8 cellular contexts compared by ENCODE assay signal in the genomic region with DNA sequence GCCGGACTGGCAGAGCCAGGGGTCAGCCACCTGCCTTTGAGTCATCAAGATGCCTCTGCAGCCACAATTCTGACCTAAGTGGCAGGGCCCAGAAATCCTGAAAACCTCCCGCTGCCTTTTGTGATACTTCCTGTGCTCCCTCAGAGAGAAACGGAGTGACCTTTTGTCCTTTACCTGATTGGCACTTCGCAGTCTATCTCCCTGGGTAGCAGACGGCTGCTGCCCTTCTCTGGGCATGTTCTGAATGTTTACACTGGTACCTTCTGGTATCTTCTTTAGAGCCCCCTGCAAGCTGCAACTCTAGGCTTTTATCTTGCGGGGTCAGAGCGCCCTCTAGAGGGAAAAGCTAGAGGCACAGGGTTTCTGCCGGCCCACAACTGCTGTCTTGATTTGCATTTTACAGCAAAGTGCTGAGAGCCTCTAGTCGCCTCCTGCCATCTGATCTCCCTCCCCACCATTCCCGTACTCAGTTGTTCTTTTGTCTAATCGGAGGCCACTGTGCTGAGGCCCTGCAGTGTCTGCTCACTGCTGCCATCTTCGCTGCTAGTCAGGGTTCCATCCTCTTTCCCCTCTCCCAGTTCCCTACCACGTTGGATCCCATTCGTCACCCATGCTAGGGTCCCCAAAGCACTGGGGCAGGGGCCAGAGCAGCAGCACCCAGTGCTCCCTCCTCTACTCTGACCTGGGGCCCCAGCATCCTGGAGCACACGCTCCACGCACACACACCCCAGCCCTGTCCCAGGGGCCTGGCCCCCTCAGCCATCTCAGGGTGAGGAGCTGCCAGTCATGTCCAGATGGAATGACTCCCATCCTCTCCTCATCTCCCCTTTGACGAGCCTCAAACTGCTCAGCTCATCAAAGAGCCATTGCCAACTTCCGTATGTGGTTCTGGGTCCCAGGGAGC. TPM values are rescaled to one million over a fixed set of nuclear protein-coding genes. Genes with fewer than 3 reads are reported as not detected.
DNase-seq lines count a peak whose midpoint lies in the region; ATAC-seq and TF ChIP-seq lines count a peak whose summit lies in the region.

No MANE protein-coding gene starts in this region.

- CTCF ChIA-PET in OCI-LY7 (lab: Charles Lee; ENCODE audit: unreplicated experiment), result interaction anchor here (0.6 to 1.0 kb wide), 2 partner anchors 12 to 472 kb away, joined by 3 read pairs; no protein-coding TSS in a partner anchor
- CTCF ChIA-PET in naive thymus-derived CD4-positive, alpha-beta T cell (lab: Charles Lee), result interaction anchor here (0.6 to 0.8 kb wide), 2 partner anchors 16 to 77 kb away, joined by 3 read pairs; no protein-coding TSS in a partner anchor

- peak; percentile 96 for TF ChIP-seq CTCF in OCI-LY7 (conservative IDR thresholded peaks at IDR 0.05; ENCODE audit: low read length)

- intact Hi-C loops in OCI-LY7 (cut with micrococcal nuclease; ENCODE audit: unreplicated experiment), result loop anchor here (1.0 to 5.0 kb wide), 3 partner anchors 39 to 347 kb away; no protein-coding TSS in a partner anchor
- intact Hi-C loops in naive thymus-derived CD4-positive, alpha-beta T cell (cut with micrococcal nuclease), result loop anchor here (1.0 to 5.0 kb wide), 3 partner anchors 39 to 347 kb away; no protein-coding TSS in a partner anchor

- DNase-seq in CD1c-positive myeloid dendritic cell (ENCODE audit: extremely low spot score) (peak; percentile 35), HS-5 (ENCODE audit: low read depth) (peak; percentile 73), OCI-LY7 (ENCODE audit: low spot score) (peak; percentile 77), activated T-cell treated with anti-CD3 and anti-CD28 coated beads for 48 hours (ENCODE audit: low read depth) (peak; percentile 46), erythroblast (lab: John Stamatoyannopoulos, UW) (peak; percentile 65 to 82)
- peak; percentile 24 to 58 (median 39) for DNase-seq in naive thymus-derived CD4-positive, alpha-beta T cell
- DNase-seq in stimulated activated naive CD8-positive, alpha-beta T cell treated with anti-CD3 and anti-CD28 coated beads, Interleukin-15, Interleukin-2, amounts not matched to agents 100 U/mL and 50 U/mL, for 24 hours, result peak; percentile 66

- peaks cover 6% of the 10 kb centered on the region for H3K4me1 ChIP-seq in OCI-LY7 (ENCODE audit: insufficient read depth, low read length, poor library complexity, severe bottlenecking)
- H3K4me1 ChIP-seq in naive thymus-derived CD4-positive, alpha-beta T cell (ENCODE audit: control insufficient read depth in 2 of 2, insufficient read depth in 2 of 2, low read length in 2 of 2), result no peaks in the 10 kb centered on the region

- H3K9me3 ChIP-seq in OCI-LY7 (ENCODE audit: low read length), result no peaks in the 10 kb centered on the region
- H3K9me3 ChIP-seq in naive thymus-derived CD4-positive, alpha-beta T cell (ENCODE audit: control insufficient read depth in 2 of 3, low read length in 3 of 3), result no peaks in the 10 kb centered on the region

- H3K4me3 Mint-ChIP-seq in naive thymus-derived CD4-positive, alpha-beta T cell, result no peak overlapping the region

- peak; percentile 48 for ATAC-seq in naive thymus-derived CD4-positive, alpha-beta T cell
- ATAC-seq in stimulated activated naive CD8-positive, alpha-beta T cell treated with anti-CD3 and anti-CD28 coated beads, Interleukin-15, Interleukin-2, amounts not matched to agents 100 U/mL and 50 U/mL, for 24 hours, result peak; percentile 29
- ATAC-seq in HG03280 (IDR thresholded peaks at IDR 0.05; ENCODE audit: unreplicated experiment), result no peak

- no peak for TF ChIP-seq POLR2A in erythroblast (IDR thresholded peaks at IDR 0.05; ENCODE audit: low read length)

- peak overlapping the region; percentile 10; the same call in 1 of the 2 replicates for H3K4me2 ChIP-seq in OCI-LY7 (ENCODE audit: low read length)

- no peaks in the 10 kb centered on the region for H3K79me2 ChIP-seq in OCI-LY7 (ENCODE audit: insufficient read depth, low read depth, low read length)

- BruUV-seq in OCI-LY7 (replicated peaks; lab: Mats Ljungman, UMichigan), result no TSS peak

- no peak overlapping the region for H3K27ac ChIP-seq in OCI-LY7 (ENCODE audit: low read depth, low read length, poor library complexity, severe bottlenecking)
- no peak overlapping the region for H3K27ac ChIP-seq in naive thymus-derived CD4-positive, alpha-beta T cell (ENCODE audit: low read depth, low read length)

- H3K9me2 ChIP-seq in OCI-LY7 (ENCODE audit: insufficient read depth, low read length), result no peaks in the 10 kb centered on the region

- H3K27me3 Mint-ChIP-seq in naive thymus-derived CD4-positive, alpha-beta T cell, result no peaks in the 10 kb centered on the region

- H4K20me1 ChIP-seq in OCI-LY7 (ENCODE audit: insufficient read depth, low read length), result no peaks in the 10 kb centered on the region

- H3K4me3 ChIP-seq in OCI-LY7 (ENCODE audit: low read depth, low read length, poor library complexity, severe bottlenecking), result no peak overlapping the region
- H3K4me3 ChIP-seq in naive thymus-derived CD4-positive, alpha-beta T cell (ENCODE audit: low read length), result no peak overlapping the region

- peaks cover 0 to 27% (median 3%) of the 10 kb centered on the region in 5 donors for H3K36me3 Mint-ChIP-seq in naive thymus-derived CD4-positive, alpha-beta T cell

- peaks cover 39% of the 10 kb centered on the region; the same call in 1 of the 2 replicates for H3K36me3 ChIP-seq in OCI-LY7 (ENCODE audit: insufficient read depth, low read length)
- H3K36me3 ChIP-seq in naive thymus-derived CD4-positive, alpha-beta T cell (ENCODE audit: control insufficient read depth in 2 of 3, insufficient read depth in 3 of 3, low read length in 3 of 3), result peaks cover 0 to 47% (median 0%) of the 10 kb centered on the region in 3 experiments

- H3K27ac Mint-ChIP-seq in naive thymus-derived CD4-positive, alpha-beta T cell, result peak overlapping the region in 6 of 9 donors; percentile 5 to 48 (median 24)

- POLR2A ChIA-PET in OCI-LY7 (lab: Charles Lee), result interaction anchor here (0.6 kb wide), 1 partner anchor 363 kb away, joined by 3 read pairs; no protein-coding TSS in a partner anchor
- POLR2A ChIA-PET in naive thymus-derived CD4-positive, alpha-beta T cell (lab: Charles Lee), result no interaction called here

- no peaks in the 10 kb centered on the region for H3K27me3 ChIP-seq in naive thymus-derived CD4-positive, alpha-beta T cell (ENCODE audit: control insufficient read depth in 2 of 2, insufficient read depth in 2 of 2, low read length in 2 of 2)

- no peak overlapping the region for H2AFZ ChIP-seq in OCI-LY7 (ENCODE audit: low read length)

- no peaks in the 10 kb centered on the region for H3K9me3 Mint-ChIP-seq in naive thymus-derived CD4-positive, alpha-beta T cell

- peaks cover 0 to 28% (median 5%) of the 10 kb centered on the region in 7 donors for H3K4me1 Mint-ChIP-seq in naive thymus-derived CD4-positive, alpha-beta T cell

RNA-seq across cellular contexts. Expression of gene SPATA2, which starts 26.7 kb away (rescaled TPM):
- total RNA-seq in OCI-LY7 (2014; rRNA removed; shearing (Covaris generic)), result 3.5 and 3.9 TPM in 2 replicates
- 8.1 and 8.4 TPM in 2 replicates for total RNA-seq in OCI-LY7 (2022)
- total RNA-seq in naive thymus-derived CD4-positive, alpha-beta T cell, result 10 to 100 TPM in 2 of 5 experiments, 1 to 10 TPM in 3; 9.0 to 18.4 (median 10.0) TPM
- 1 to 10 TPM; 2.7 to 7.4 TPM for polyA plus RNA-seq in naive thymus-derived CD4-positive, alpha-beta T cell

RNA-seq across cellular contexts. Expression of gene RNF114, which starts 47.6 kb away (rescaled TPM):
- 48.4 and 51.9 TPM in 2 replicates for total RNA-seq in OCI-LY7 (2014; rRNA removed; shearing (Covaris generic))
- total RNA-seq in OCI-LY7 (2022), result 62.4 and 64.6 TPM in 2 replicates
- total RNA-seq in naive thymus-derived CD4-positive, alpha-beta T cell, result 100 to 1,000 TPM in 3 of 5 experiments, 10 to 100 TPM in 2; 67.1 to 113 (median 101) TPM
- polyA plus RNA-seq in naive thymus-derived CD4-positive, alpha-beta T cell, result 100 to 1,000 TPM; 130 to 143 TPM
